8 cellular contexts compared by ENCODE assay signal in the genomic region with DNA sequence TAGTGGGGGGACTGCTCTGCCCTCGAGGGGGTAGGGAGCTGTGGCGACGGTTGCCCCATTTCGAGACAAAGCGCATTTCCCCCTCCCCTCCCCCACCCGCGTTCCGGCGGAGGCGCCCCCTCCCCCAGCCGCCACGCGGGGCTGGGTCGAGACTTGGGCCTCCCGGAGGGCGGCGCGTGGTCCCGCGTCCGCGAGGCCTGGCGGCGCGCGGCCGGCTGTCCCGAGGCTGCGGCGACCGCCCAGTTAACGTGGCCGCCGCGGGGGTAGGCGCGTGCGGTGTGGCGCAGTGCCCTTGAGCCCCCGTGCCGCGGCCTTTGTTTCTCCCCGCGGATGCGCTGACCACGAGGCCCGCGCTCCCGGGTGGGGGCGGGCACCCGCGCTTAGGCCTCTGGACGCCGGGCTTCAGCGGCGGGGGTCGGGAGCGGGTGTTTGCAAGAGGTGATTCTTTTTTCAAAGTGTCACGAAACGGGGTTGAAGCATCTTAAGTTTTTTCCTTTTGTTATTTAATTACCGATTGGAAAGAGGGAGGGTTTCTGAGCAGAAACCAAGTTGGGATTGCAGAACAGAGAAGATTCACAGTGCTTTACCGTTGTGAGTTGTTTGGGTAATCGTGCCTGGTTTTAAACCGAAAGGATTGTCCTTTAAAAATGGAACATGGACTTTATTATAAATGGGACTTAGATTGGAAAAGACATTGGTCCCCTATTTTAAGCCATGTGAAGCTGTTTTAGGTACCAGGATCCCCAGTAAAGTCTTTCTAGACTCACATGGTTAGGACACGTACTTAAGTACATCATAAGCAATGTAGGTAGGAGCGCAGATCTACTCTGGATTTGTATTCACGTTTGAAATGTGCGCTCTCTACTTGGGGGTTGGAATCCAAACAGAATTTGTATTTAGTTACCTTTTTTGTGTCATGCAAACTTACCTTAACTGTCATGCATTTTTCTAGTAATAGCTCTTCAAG. TPM values are rescaled to one million over a fixed set of nuclear protein-coding genes. Genes with fewer than 3 reads are reported as not detected.
DNase-seq lines count a peak whose midpoint lies in the region; ATAC-seq and TF ChIP-seq lines count a peak whose summit lies in the region.

No MANE protein-coding gene starts in this region.

- H3K9me3 ChIP-seq in ES-I3 (ENCODE audit: control insufficient read depth, insufficient read depth, low read length): no peaks in the 10 kb centered on the region
- H3K9me3 ChIP-seq in left ventricle myocardium inferior (replicated peaks): no peaks in the 10 kb centered on the region
- H3K9me3 ChIP-seq in uterus: no peaks in the 10 kb centered on the region

- peak overlapping the region; percentile 99 for H3K9ac ChIP-seq in ES-I3 (ENCODE audit: low read depth, low read length)

- peaks cover 74% of the 10 kb centered on the region for H3K36me3 Mint-ChIP-seq in activated naive CD8-positive, alpha-beta T cell treated with anti-CD3 and anti-CD28 coated beads for 36 hours

- H3K4me3 Mint-ChIP-seq in activated naive CD8-positive, alpha-beta T cell treated with anti-CD3 and anti-CD28 coated beads for 36 hours: peak overlapping the region; percentile 91

- ATAC-seq in HG02938 (IDR thresholded peaks at IDR 0.05; ENCODE audit: unreplicated experiment): peak; percentile 1

- H3K27me3 Mint-ChIP-seq in activated naive CD8-positive, alpha-beta T cell treated with anti-CD3 and anti-CD28 coated beads for 36 hours: peaks cover 24% of the 10 kb centered on the region

- CTCF ChIA-PET in RWPE1 (lab: Yijun Ruan, JAX): interaction anchor here (0.5 kb wide), 1 partner anchor 1428 kb away, joined by 6 read pairs; no protein-coding TSS in a partner anchor

- peak overlapping the region; percentile 95 for H3K27ac Mint-ChIP-seq in activated naive CD8-positive, alpha-beta T cell treated with anti-CD3 and anti-CD28 coated beads for 36 hours

- intact Hi-C loops in left ventricle myocardium inferior (cut with micrococcal nuclease): no loop called here
- intact Hi-C loops in uterus (cut with DNase I; ENCODE audit: low total_unique reads): no loop called here

- H3K9me3 Mint-ChIP-seq in activated naive CD8-positive, alpha-beta T cell treated with anti-CD3 and anti-CD28 coated beads for 36 hours: no peaks in the 10 kb centered on the region

- TF ChIP-seq POLR2A in uterus (IDR thresholded peaks at IDR 0.05): no peak

- H3K27ac ChIP-seq in RWPE1 (peak overlapping the region; percentile 100), left ventricle myocardium inferior (replicated peaks) (peak overlapping the region; percentile 98), uterus (peak overlapping the region; percentile 100)

- peaks cover 41% of the 10 kb centered on the region for H3K4me1 Mint-ChIP-seq in activated naive CD8-positive, alpha-beta T cell treated with anti-CD3 and anti-CD28 coated beads for 36 hours

- TF ChIP-seq CTCF in RWPE1 (conservative IDR thresholded peaks at IDR 0.05; ENCODE audit: low read depth) (no peak), left ventricle myocardium inferior (IDR thresholded peaks at IDR 0.05; ENCODE audit: borderline replicate concordance) (no peak), uterus (IDR thresholded peaks at IDR 0.05) (no peak)

- DNase-seq in RWPE1 (ENCODE audit: low spot score): no peak
- peak; percentile 66 for DNase-seq in activated naive CD8-positive, alpha-beta T cell treated with anti-CD3 and anti-CD28 coated beads for 36 hours
- DNase-seq in left ventricle myocardium inferior: peak; percentile 60
- DNase-seq in pons (ENCODE audit: low spot score): peak; percentile 64
- DNase-seq in uterus: peak in 1 of 2 donors; percentile 30
- no peak for DNase-seq in cerebellar nuclear complex (lab: John Stamatoyannopoulos, UW)

- peak overlapping the region; percentile 90 for H3K4me3 ChIP-seq in left ventricle myocardium inferior
- H3K4me3 ChIP-seq in uterus: peak overlapping the region; percentile 88 to 97

- H3K27me3 ChIP-seq in left ventricle myocardium inferior (ENCODE audit: low read depth): no peaks in the 10 kb centered on the region
- no peaks in the 10 kb centered on the region for H3K27me3 ChIP-seq in uterus

- POLR2A ChIA-PET in RWPE1 (lab: Yijun Ruan, JAX; ENCODE audit: low non-redundant PET): no interaction called here

- peaks cover 30% of the 10 kb centered on the region for H3K36me3 ChIP-seq in ES-I3 (ENCODE audit: insufficient read depth, low read length)
- peaks cover 25% of the 10 kb centered on the region for H3K36me3 ChIP-seq in left ventricle myocardium inferior
- no peaks in the 10 kb centered on the region for H3K36me3 ChIP-seq in uterus

- H3K4me1 ChIP-seq in ES-I3 (ENCODE audit: insufficient read depth, low read length): peaks cover 14% of the 10 kb centered on the region
- H3K4me1 ChIP-seq in left ventricle myocardium inferior: peaks cover 73% of the 10 kb centered on the region
- peaks cover 0 to 5% of the 10 kb centered on the region in 2 donors for H3K4me1 ChIP-seq in uterus

RNA-seq across cellular contexts. Expression of a gene that starts 0.8 kb away (rescaled TPM):
- 100 to 1,000 TPM; 366 to 370 TPM for total RNA-seq in activated naive CD8-positive, alpha-beta T cell treated with anti-CD3 and anti-CD28 coated beads for 36 hours
- total RNA-seq in left ventricle myocardium inferior: 58.5 TPM
- 100 to 1,000 TPM in 2 of 4 donors, 10 to 100 TPM in 2; 30.5 to 178 (median 88.1) TPM for total RNA-seq in uterus

RNA-seq across cellular contexts. Expression of a gene that starts 1.8 kb away (rescaled TPM):
- total RNA-seq in activated naive CD8-positive, alpha-beta T cell treated with anti-CD3 and anti-CD28 coated beads for 36 hours: 100 to 1,000 TPM; 968 to 975 TPM
- total RNA-seq in left ventricle myocardium inferior: 398 TPM
- 100 to 1,000 TPM; 100 to 464 (median 207) TPM for total RNA-seq in uterus

RNA-seq across cellular contexts. Expression of a gene that starts 50.3 kb away (rescaled TPM):
- total RNA-seq in activated naive CD8-positive, alpha-beta T cell treated with anti-CD3 and anti-CD28 coated beads for 36 hours: 10 to 100 TPM; 35.2 to 35.3 TPM
- total RNA-seq in left ventricle myocardium inferior (0.99 TPM), uterus (1 to 10 TPM in 3 of 4 donors, not detected in 1; 3.6 to 6.2 (median 4.1) TPM)

Comparison
In these comparisons a context has a peak if more than half of its experiments do, and no peak if none do; other contexts are left out.
1. DNase-seq: peak in activated naive CD8-positive, alpha-beta T cell treated with anti-CD3 and anti-CD28 coated beads for 36 hours (single experiment), left ventricle myocardium inferior (single experiment) and pons (single experiment); none in RWPE1 (single experiment) and cerebellar nuclear complex (0 of 2).
2. RNA of a gene that starts 50.3 kb away (total RNA-seq): 35.2 to 35.3 TPM in activated naive CD8-positive, alpha-beta T cell treated with anti-CD3 and anti-CD28 coated beads for 36 hours; 3.6 to 6.2 TPM in uterus and 0.99 TPM in left ventricle myocardium inferior (single experiment); every median in the first group is over 4 times any median in the second.
3. Peak in every context shown above with its lines, with median percentiles within 50 percentile points of each other: H3K27ac ChIP-seq.